1 cellular context compared by ENCODE assay signal in genomic region chr17:59828819-59829216, GRCh38.
A peak's percentile ranks its signal among the peaks of the same experiment; 100 is the strongest.
TF ChIP-seq lines count a peak whose summit lies in the region.

No MANE protein-coding gene starts in this region.

TF ChIP-seq in HEK293, 187 proteins besides CTCF, POLR2A, EP300 and RAD21:
- TF ChIP-seq, protein P1, sequence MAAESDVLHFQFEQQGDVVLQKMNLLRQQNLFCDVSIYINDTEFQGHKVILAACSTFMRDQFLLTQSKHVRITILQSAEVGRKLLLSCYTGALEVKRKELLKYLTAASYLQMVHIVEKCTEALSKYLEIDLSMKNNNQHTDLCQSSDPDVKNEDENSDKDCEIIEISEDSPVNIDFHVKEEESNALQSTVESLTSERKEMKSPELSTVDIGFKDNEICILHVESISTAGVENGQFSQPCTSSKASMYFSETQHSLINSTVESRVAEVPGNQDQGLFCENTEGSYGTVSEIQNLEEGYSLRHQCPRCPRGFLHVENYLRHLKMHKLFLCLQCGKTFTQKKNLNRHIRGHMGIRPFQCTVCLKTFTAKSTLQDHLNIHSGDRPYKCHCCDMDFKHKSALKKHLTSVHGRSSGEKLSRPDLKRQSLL (tag by site-specific recombination; IDR thresholded peaks at IDR 0.05), result peak; percentile 100
